In the genomic region with DNA sequence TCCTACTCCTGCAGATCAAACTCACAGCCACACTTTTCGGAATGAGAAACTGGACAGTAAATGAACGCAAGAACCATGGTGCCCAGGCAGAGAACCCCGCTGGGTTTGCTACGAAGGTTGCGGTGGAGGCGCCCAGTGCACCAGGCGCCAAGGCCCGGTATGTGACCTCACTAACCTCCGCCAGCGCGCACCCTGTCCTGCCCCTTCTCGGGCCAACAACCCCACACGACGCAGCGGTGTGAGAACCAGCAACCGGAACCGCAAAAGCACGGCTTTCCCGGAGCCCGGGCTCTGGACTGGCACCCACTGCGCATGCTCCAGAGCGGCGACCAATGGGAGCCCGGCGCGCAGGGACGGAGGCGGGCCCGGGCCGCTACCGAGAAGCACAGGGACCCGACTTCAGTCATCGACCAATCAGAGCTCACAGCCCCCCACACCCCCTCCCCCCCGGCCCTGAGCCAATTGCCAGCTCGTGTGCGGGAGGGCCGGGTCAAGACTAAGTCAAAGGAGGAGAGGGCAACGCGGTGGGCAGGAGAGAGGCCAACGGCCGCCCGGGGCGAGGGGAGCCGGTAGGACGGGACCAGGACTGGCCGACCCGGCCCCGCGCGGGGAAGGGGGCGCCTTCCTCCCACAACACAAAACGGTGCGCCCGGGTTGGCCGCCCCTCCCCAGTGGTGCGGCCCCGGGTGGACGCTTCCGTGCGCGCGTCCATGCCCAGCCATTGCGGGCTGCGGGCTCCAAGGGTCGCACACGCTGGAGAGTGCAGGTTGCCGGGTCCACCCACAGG, we compare ENCODE assay signal across 8 cellular contexts. TPM values are rescaled to one million over a fixed set of nuclear protein-coding genes. Genes with fewer than 3 reads are reported as not detected.
A peak's percentile ranks its signal among the peaks of the same experiment; 100 is the strongest.
DNase-seq lines count a peak whose midpoint lies in the region; ATAC-seq, FAIRE-seq and TF ChIP-seq lines count a peak whose summit lies in the region.

No MANE protein-coding gene starts in this region.

- peak overlapping the region; percentile 84 for H3K27ac ChIP-seq in HUES48 (ENCODE audit: low read depth, low read length)
- peak overlapping the region; percentile 67; the same call in 1 of the 2 replicates for H3K27ac ChIP-seq in H1 (ENCODE audit: low read depth, low read length)
- peak overlapping the region; percentile 81 for H3K27ac ChIP-seq in mesodermal cell (ENCODE audit: low read depth, low read length, severe bottlenecking)

- no peaks in the 10 kb centered on the region for H3K79me1 ChIP-seq in H1 (ENCODE audit: low read depth, low read length)

- H3K14ac ChIP-seq in H1 (ENCODE audit: insufficient read length) = no peak overlapping the region

- TF ChIP-seq POLR2A in H1 (IDR thresholded peaks at IDR 0.05; ENCODE audit: control extremely low read depth in 1 of 2, low read depth in 2 of 2, low read length in 2 of 2) = peak in 1 of 2 experiments; percentile 63; a peak in 2 of 3 replicates

- H4K5ac ChIP-seq in H1 (ENCODE audit: insufficient read length, low read depth, low read length) = no peak overlapping the region

- no peak for TF ChIP-seq EP300 in H1 (IDR thresholded peaks at IDR 0.05; ENCODE audit: borderline replicate concordance in 1 of 2, low read depth in 2 of 2, low read length in 2 of 2)

- no peak overlapping the region for H3K56ac ChIP-seq in H1 (replicated peaks; ENCODE audit: insufficient read length, low read depth, low read length)

- H3K36me3 ChIP-seq in HUES48 (ENCODE audit: control insufficient read depth, insufficient read depth, low read length) = no peaks in the 10 kb centered on the region
- H3K36me3 ChIP-seq in H1 (ENCODE audit: control insufficient read depth in 2 of 4, insufficient read depth in 4 of 4, low read length in 3 of 4) = no peaks in the 10 kb centered on the region
- no peaks in the 10 kb centered on the region for H3K36me3 ChIP-seq in mesodermal cell (ENCODE audit: control insufficient read depth, insufficient read depth, low read length)

- H2BK15ac ChIP-seq in H1 (ENCODE audit: low read length) = no peak overlapping the region

- H3K23ac ChIP-seq in H1 (ENCODE audit: insufficient read length) = no peak overlapping the region

- CTCF ChIA-PET in H1 (lab: Charles Lee; ENCODE audit: partially characterized antibody) = no interaction called here

- H2BK20ac ChIP-seq in H1 (ENCODE audit: low read length) = no peak overlapping the region

- peak overlapping the region; percentile 44; the same call in 1 of the 2 replicates for H2BK5ac ChIP-seq in H1 (ENCODE audit: low read depth, low read length)

- H2AK5ac ChIP-seq in H1 (ENCODE audit: low read depth, low read length) = no peak overlapping the region

- H3K4ac ChIP-seq in H1 (replicated peaks; ENCODE audit: insufficient read length, low read depth, low read length) = no peak overlapping the region

- no peak for FAIRE-seq in H1 (lab: Jason Lieb, UNC)

- no peak overlapping the region for H2BK120ac ChIP-seq in H1 (replicated peaks; ENCODE audit: low read depth, low read length)

- H3K4me2 ChIP-seq in H1 (ENCODE audit: insufficient read depth in 1 of 2, low read depth in 2 of 2, low read length in 2 of 2) = peak overlapping the region; percentile 67 to 74

- H3K27me3 ChIP-seq in HUES48 (ENCODE audit: control insufficient read depth, insufficient read depth, low read length) = no peaks in the 10 kb centered on the region
- no peaks in the 10 kb centered on the region for H3K27me3 ChIP-seq in H1 (replicated peaks in 1 of 4; ENCODE audit: control insufficient read depth in 3 of 4, extremely low read depth in 1 of 4, insufficient read depth in 3 of 4, low read length in 3 of 4)

- no peak overlapping the region; the same call in 1 of the 2 replicates for H4K8ac ChIP-seq in H1 (ENCODE audit: extremely low read depth, insufficient read depth, low read length)

- DNase-seq in Caki2 (ENCODE audit: low read depth) = peak; percentile 89
- DNase-seq in NOMO-1 treated with dmso at 0.1 percent for 144 hours (lab: John Stamatoyannopoulos, UW; ENCODE audit: unreplicated experiment) = peak; percentile 65
- DNase-seq in activated CD8-positive, alpha-beta memory T cell treated with anti-CD3 and anti-CD28 coated beads, Interleukin-2, amount 50 U/mL, for 1 hour (ENCODE audit: extremely low read depth) = peak; percentile 60
- DNase-seq in H1 (ENCODE audit: low read depth in 1 of 2, low spot score in 2 of 2) = peak; percentile 76 to 83
- peak; percentile 65 for DNase-seq in stimulated activated CD8-positive, alpha-beta memory T cell treated with anti-CD3 and anti-CD28 coated beads, Interleukin-15, amount 100 ng/mL, for 24 hours (ENCODE audit: low read depth)

- in situ Hi-C loops in Caki2 (cut with HindIII; ENCODE audit: low pct_unique_long_range_greater_than_20kb, low sequenced_read_pairs) = no loop called here

- H3K9me3 ChIP-seq in HUES48 (ENCODE audit: control insufficient read depth, insufficient read depth, low read length) (peaks cover 21% of the 10 kb centered on the region), H1 (ENCODE audit: insufficient read depth in 2 of 2, low read depth in 1 of 2, low read length in 1 of 2) (no peaks in the 10 kb centered on the region), mesodermal cell (ENCODE audit: control insufficient read depth, low read length) (no peaks in the 10 kb centered on the region)

- H3K4me1 ChIP-seq in HUES48 (ENCODE audit: control insufficient read depth, insufficient read depth, low read length) = no peaks in the 10 kb centered on the region
- H3K4me1 ChIP-seq in H1 (replicated peaks in 1 of 4; ENCODE audit: control insufficient read depth in 3 of 4, insufficient read depth in 4 of 4, low read length in 3 of 4) = peaks cover 0 to 3% (median 0%) of the 10 kb centered on the region in 4 experiments; a peak in 1 of 7 replicates
- H3K4me1 ChIP-seq in mesodermal cell (ENCODE audit: control insufficient read depth, insufficient read depth, low read length, poor library complexity, severe bottlenecking) = no peaks in the 10 kb centered on the region

- 0% methylated on average over 5 of the region's 67 CpGs; no CpG with 5 or more reads in 1 of the 2 experiments for WGBS in H1 (ENCODE audit: extremely low coverage in 1 of 2, insufficient coverage in 1 of 2, insufficient read length in 1 of 2, insufficient replicate concordance in 2 of 2, low coverage in 1 of 2, low lambda C conversion rate in 2 of 2, missing lambda C conversion rate in 1 of 2), 2 experiments
- WGBS in mesodermal cell (ENCODE audit: insufficient coverage in 2 of 2), 2 experiments = 0% methylated on average over 7 to 12 of the region's 67 CpGs

- peak overlapping the region; percentile 54 for H4K91ac ChIP-seq in H1 (replicated peaks; ENCODE audit: insufficient read length, low read length)

- H2AFZ ChIP-seq in H1 (ENCODE audit: low read length) = peak overlapping the region; percentile 85

- POLR2A ChIA-PET in H1 (lab: Charles Lee; ENCODE audit: partially characterized antibody) = interaction anchor here (0.6 to 2.3 kb wide), 5 partner anchors 12 to 1191 kb away, joined by 3 to 16 read pairs (median 3); partner anchors contain the start of gene SUV39H1

- H3K18ac ChIP-seq in H1 (ENCODE audit: extremely low read depth, low read length) = peak overlapping the region; percentile 60; the same call in 1 of the 2 replicates

- peak overlapping the region; percentile 92 for H3K4me3 ChIP-seq in HUES48 (ENCODE audit: low read depth, low read length)
- H3K4me3 ChIP-seq in H1 (ENCODE audit: extremely low read depth in 1 of 4, insufficient read depth in 2 of 4, low read depth in 3 of 4, low read length in 4 of 4) = peak overlapping the region; percentile 70 to 88 (median 78)
- peak overlapping the region; percentile 53 for H3K4me3 ChIP-seq in mesodermal cell (ENCODE audit: extremely low read depth, insufficient read depth, low read length, poor library complexity, severe bottlenecking)

- H4K20me1 ChIP-seq in H1 (replicated peaks in 1 of 2; ENCODE audit: control insufficient read depth in 1 of 2, insufficient read depth in 2 of 2, low read length in 2 of 2) = no peaks in the 10 kb centered on the region

- no peak for TF ChIP-seq CTCF in H1 (IDR thresholded peaks at IDR 0.05; ENCODE audit: control extremely low read depth in 1 of 3, insufficient read depth in 1 of 3, low read depth in 1 of 3, low read length in 3 of 3)

- no peaks in the 10 kb centered on the region for H3K79me2 ChIP-seq in H1 (ENCODE audit: control insufficient read depth in 1 of 2, insufficient read depth in 2 of 2, low read length in 2 of 2)

- ATAC-seq in GM21423 (IDR thresholded peaks at IDR 0.05; ENCODE audit: unreplicated experiment) = peak; percentile 90

- peak overlapping the region; percentile 74 for H3K9ac ChIP-seq in HUES48 (ENCODE audit: low read depth, low read length)
- peak overlapping the region in 3 of 4 experiments; percentile 58 to 69 (median 58); a peak in 5 of 7 replicates for H3K9ac ChIP-seq in H1 (replicated peaks in 1 of 4; ENCODE audit: extremely low read depth in 1 of 4, low read depth in 3 of 4, low read length in 3 of 4)

- peaks cover 2% of the 10 kb centered on the region; the same call in 1 of the 2 replicates for H3K23me2 ChIP-seq in H1 (ENCODE audit: low read depth, low read length)

- TF ChIP-seq RAD21 in H1 (IDR thresholded peaks at IDR 0.05 in 1 of 2, conservative IDR thresholded peaks at IDR 0.05 in 1 of 2; ENCODE audit: low read depth in 2 of 2, low read length in 2 of 2) = no peak

- no peak overlapping the region for H2BK12ac ChIP-seq in H1 (ENCODE audit: low read depth, low read length)

RNA-seq across cellular contexts. Expression of gene WAS, which starts 7.3 kb away (rescaled TPM):
- total RNA-seq in Caki2 (2014; rRNA removed; shearing (Covaris generic); ENCODE audit: low replicate concordance) = 2.7 TPM in 1 of 2 replicates, not detected in the other
- 0.63 and 0.80 TPM in 2 replicates for total RNA-seq in H1 (2021; fragmentation: NEBNext Ultra II Directional; extraction: Animal tissue kit (Norgen Biotek cat#: 25700))
- 0.65 and 0.74 TPM in 2 replicates for polyA plus RNA-seq in H1 (2011; rRNA removed)
- 0.47 TPM for polyA plus RNA-seq in H1 (2011; cell fraction: cytosol; rRNA removed)
- 1.3 TPM for polyA plus RNA-seq in H1 (2011; cell fraction: nucleus; rRNA removed)
- polyA plus RNA-seq in H1 (2012, experiment 1 of 2) = 0.29 to 1.0 TPM (median 0.69 TPM) in 4 replicates
- 0.29 TPM for polyA plus RNA-seq in H1 (2012, experiment 2 of 2)
- polyA plus RNA-seq in H1 (2013, experiment 1 of 2) = 0.30 TPM
- 0.35 TPM for polyA plus RNA-seq in H1 (2013, experiment 2 of 2)
- not detected in 2 replicates for polyA minus RNA-seq in H1 (2011; rRNA and poly(A)+ RNA removed)
- not detected for polyA minus RNA-seq in H1 (2011; cell fraction: cytosol; rRNA and poly(A)+ RNA removed)
- 0.80 TPM for polyA minus RNA-seq in H1 (2011; cell fraction: nucleus; rRNA and poly(A)+ RNA removed)
- polyA plus RNA-seq in mesodermal cell (2013, experiment 1 of 2) = 0.41 TPM
- polyA plus RNA-seq in mesodermal cell (2013, experiment 2 of 2) = 0.30 TPM

RNA-seq across cellular contexts. Expression of gene SUV39H1, which starts 20.2 kb away (rescaled TPM):
- total RNA-seq in Caki2 (2014; rRNA removed; shearing (Covaris generic); ENCODE audit: low replicate concordance) = 14.9 and 17.4 TPM in 2 replicates
- 14.1 and 14.8 TPM in 2 replicates for total RNA-seq in H1 (2021; fragmentation: NEBNext Ultra II Directional; extraction: Animal tissue kit (Norgen Biotek cat#: 25700))
- polyA plus RNA-seq in H1 (2011; rRNA removed) = 27.8 and 38.4 TPM in 2 replicates
- 20.6 TPM for polyA plus RNA-seq in H1 (2011; cell fraction: cytosol; rRNA removed)
- polyA plus RNA-seq in H1 (2011; cell fraction: nucleus; rRNA removed) = 44.4 TPM
- polyA plus RNA-seq in H1 (2012, experiment 1 of 2) = 15.0 to 20.8 TPM (median 18.3 TPM) in 4 replicates
- 19.8 TPM for polyA plus RNA-seq in H1 (2012, experiment 2 of 2)
- 8.8 TPM for polyA plus RNA-seq in H1 (2013, experiment 1 of 2)
- polyA plus RNA-seq in H1 (2013, experiment 2 of 2) = 8.5 TPM
- polyA minus RNA-seq in H1 (2011; rRNA and poly(A)+ RNA removed) = 17.9 and 25.0 TPM in 2 replicates
- 17.6 TPM for polyA minus RNA-seq in H1 (2011; cell fraction: cytosol; rRNA and poly(A)+ RNA removed)
- 14.1 TPM for polyA minus RNA-seq in H1 (2011; cell fraction: nucleus; rRNA and poly(A)+ RNA removed)
- polyA plus RNA-seq in mesodermal cell (2013, experiment 1 of 2) = 9.2 TPM
- polyA plus RNA-seq in mesodermal cell (2013, experiment 2 of 2) = 7.7 TPM

Comparison
In these comparisons a context has a peak if more than half of its experiments do, and no peak if none do; other contexts are left out.
1. Peak in every context shown above with its lines: DNase-seq, ATAC-seq, H3K4me3 ChIP-seq and H3K27ac ChIP-seq.